Comparison of ENCODE assay signal across 1 cellular context in the genomic region with DNA sequence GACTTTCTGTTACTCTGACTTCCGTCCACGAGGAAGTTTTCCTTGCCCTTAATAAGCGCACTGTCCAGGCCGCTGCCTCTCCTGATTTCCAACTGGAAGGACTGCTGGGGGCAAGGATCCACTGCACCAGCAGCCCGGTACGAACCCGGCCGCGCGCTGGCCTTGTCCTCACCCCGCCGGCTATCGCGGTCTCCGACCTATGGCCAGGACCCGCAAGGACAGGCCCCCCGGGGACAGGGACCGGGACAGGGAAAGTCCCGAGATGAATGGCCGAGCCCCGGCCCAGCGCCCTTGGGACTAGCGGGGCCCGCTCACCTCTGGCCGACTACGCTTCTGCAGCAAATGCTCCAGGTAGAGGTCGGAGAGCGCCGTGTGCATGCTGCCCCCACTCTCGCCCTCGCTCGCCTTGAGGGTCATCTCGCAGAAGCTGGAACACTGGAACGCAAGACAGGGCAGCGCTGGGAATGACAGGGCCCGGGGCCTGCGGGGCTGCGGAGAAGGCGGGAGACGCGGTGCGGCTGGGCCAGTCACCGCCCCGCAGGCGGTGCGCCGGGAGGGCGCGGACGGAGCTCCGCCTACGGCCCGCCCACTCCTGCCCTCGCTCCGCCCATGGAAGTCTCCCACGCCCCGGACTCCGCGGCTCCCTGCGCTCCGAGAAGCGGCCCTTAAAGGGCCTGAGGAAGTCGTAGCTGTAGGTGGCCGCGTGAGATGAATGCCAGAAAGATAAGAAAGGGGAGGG.
TF ChIP-seq lines count a peak whose summit lies in the region.

Gene MPP1, minus strand, starts transcription at position 529 of the 739 bp plus-strand sequence. Its CDS starts 112 bp downstream, at position 417.

TF ChIP-seq in K562, 482 proteins besides CTCF, POLR2A, EP300 and RAD21 (continued from another document and continues in another):
- TF ChIP-seq ZBTB40 (IDR thresholded peaks at IDR 0.05): no peak
- TF ChIP-seq ZBTB40 (CRISPR knock-in tag; IDR thresholded peaks at IDR 0.05): no peak
- TF ChIP-seq COPS2 (conservative IDR thresholded peaks at IDR 0.05): no peak
- TF ChIP-seq, protein P1, sequence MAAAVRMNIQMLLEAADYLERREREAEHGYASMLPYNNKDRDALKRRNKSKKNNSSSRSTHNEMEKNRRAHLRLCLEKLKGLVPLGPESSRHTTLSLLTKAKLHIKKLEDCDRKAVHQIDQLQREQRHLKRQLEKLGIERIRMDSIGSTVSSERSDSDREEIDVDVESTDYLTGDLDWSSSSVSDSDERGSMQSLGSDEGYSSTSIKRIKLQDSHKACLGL (CRISPR knock-in tag; IDR thresholded peaks at IDR 0.05; ENCODE audit: borderline replicate concordance, poor library complexity, severe bottlenecking): no peak
- no peak for TF ChIP-seq ZNF274 (IDR thresholded peaks at IDR 0.05; ENCODE audit: borderline replicate concordance, low read depth, low read length)
- TF ChIP-seq PML (IDR thresholded peaks at IDR 0.05; ENCODE audit: low read length): peak; percentile 49; the same call in 1 of the 2 replicates
- no peak for TF ChIP-seq FUS (optimal IDR thresholded peaks at IDR 0.05; ENCODE audit: low read depth, low read length)
- no peak for TF ChIP-seq SREBF1 (IDR thresholded peaks at IDR 0.05; ENCODE audit: borderline replicate concordance, low read depth, low read length)
- peak in 1 of 3 experiments; percentile 13 for TF ChIP-seq YY1 (IDR thresholded peaks at IDR 0.05; ENCODE audit: borderline replicate concordance in 1 of 3, control insufficient read depth in 1 of 3, extremely low read depth in 1 of 3, insufficient read depth in 3 of 3, insufficient read length in 1 of 3, insufficient replicate concordance in 2 of 3, low read depth in 1 of 3, low read length in 2 of 3)
- no peak; the same call in 1 of the 2 replicates for TF ChIP-seq ETS1 (conservative IDR thresholded peaks at IDR 0.05; ENCODE audit: control insufficient read depth, low read depth, low read length)
- TF ChIP-seq ARID4B (CRISPR knock-in tag; IDR thresholded peaks at IDR 0.05): no peak; the same call in none of the 2 replicates
- TF ChIP-seq E2F4 (CRISPR knock-in tag; IDR thresholded peaks at IDR 0.05; ENCODE audit: low read depth): no peak
- TF ChIP-seq SNRNP70 (optimal IDR thresholded peaks at IDR 0.05; ENCODE audit: low read depth, low read length): no peak
- TF ChIP-seq, protein P2, sequence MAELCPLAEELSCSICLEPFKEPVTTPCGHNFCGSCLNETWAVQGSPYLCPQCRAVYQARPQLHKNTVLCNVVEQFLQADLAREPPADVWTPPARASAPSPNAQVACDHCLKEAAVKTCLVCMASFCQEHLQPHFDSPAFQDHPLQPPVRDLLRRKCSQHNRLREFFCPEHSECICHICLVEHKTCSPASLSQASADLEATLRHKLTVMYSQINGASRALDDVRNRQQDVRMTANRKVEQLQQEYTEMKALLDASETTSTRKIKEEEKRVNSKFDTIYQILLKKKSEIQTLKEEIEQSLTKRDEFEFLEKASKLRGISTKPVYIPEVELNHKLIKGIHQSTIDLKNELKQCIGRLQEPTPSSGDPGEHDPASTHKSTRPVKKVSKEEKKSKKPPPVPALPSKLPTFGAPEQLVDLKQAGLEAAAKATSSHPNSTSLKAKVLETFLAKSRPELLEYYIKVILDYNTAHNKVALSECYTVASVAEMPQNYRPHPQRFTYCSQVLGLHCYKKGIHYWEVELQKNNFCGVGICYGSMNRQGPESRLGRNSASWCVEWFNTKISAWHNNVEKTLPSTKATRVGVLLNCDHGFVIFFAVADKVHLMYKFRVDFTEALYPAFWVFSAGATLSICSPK (IDR thresholded peaks at IDR 0.05; ENCODE audit: borderline replicate concordance): no peak
- TF ChIP-seq GABPB1 (CRISPR knock-in tag; IDR thresholded peaks at IDR 0.05): peak; percentile 33; the same call in 1 of the 2 replicates
- no peak for TF ChIP-seq HDAC8 (tag; IDR thresholded peaks at IDR 0.05)
- TF ChIP-seq LCOR (CRISPR knock-in tag; IDR thresholded peaks at IDR 0.05): no peak
- TF ChIP-seq ZNF668 (CRISPR knock-in tag; IDR thresholded peaks at IDR 0.05): no peak
- TF ChIP-seq, protein P3, sequence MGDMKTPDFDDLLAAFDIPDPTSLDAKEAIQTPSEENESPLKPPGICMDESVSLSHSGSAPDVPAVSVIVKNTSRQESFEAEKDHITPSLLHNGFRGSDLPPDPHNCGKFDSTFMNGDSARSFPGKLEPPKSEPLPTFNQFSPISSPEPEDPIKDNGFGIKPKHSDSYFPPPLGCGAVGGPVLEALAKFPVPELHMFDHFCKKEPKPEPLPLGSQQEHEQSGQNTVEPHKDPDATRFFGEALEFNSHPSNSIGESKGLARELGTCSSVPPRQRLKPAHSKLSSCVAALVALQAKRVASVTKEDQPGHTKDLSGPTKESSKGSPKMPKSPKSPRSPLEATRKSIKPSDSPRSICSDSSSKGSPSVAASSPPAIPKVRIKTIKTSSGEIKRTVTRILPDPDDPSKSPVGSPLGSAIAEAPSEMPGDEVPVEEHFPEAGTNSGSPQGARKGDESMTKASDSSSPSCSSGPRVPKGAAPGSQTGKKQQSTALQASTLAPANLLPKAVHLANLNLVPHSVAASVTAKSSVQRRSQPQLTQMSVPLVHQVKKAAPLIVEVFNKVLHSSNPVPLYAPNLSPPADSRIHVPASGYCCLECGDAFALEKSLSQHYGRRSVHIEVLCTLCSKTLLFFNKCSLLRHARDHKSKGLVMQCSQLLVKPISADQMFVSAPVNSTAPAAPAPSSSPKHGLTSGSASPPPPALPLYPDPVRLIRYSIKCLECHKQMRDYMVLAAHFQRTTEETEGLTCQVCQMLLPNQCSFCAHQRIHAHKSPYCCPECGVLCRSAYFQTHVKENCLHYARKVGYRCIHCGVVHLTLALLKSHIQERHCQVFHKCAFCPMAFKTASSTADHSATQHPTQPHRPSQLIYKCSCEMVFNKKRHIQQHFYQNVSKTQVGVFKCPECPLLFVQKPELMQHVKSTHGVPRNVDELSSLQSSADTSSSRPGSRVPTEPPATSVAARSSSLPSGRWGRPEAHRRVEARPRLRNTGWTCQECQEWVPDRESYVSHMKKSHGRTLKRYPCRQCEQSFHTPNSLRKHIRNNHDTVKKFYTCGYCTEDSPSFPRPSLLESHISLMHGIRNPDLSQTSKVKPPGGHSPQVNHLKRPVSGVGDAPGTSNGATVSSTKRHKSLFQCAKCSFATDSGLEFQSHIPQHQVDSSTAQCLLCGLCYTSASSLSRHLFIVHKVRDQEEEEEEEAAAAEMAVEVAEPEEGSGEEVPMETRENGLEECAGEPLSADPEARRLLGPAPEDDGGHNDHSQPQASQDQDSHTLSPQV (IDR thresholded peaks at IDR 0.05): no peak
- no peak for TF ChIP-seq KAT8 (IDR thresholded peaks at IDR 0.05; ENCODE audit: low read depth)
- TF ChIP-seq CREBBP (IDR thresholded peaks at IDR 0.05; ENCODE audit: low read depth, low read length): no peak
- TF ChIP-seq NR1H2 (CRISPR knock-in tag; IDR thresholded peaks at IDR 0.05): no peak
- TF ChIP-seq, protein P4, sequence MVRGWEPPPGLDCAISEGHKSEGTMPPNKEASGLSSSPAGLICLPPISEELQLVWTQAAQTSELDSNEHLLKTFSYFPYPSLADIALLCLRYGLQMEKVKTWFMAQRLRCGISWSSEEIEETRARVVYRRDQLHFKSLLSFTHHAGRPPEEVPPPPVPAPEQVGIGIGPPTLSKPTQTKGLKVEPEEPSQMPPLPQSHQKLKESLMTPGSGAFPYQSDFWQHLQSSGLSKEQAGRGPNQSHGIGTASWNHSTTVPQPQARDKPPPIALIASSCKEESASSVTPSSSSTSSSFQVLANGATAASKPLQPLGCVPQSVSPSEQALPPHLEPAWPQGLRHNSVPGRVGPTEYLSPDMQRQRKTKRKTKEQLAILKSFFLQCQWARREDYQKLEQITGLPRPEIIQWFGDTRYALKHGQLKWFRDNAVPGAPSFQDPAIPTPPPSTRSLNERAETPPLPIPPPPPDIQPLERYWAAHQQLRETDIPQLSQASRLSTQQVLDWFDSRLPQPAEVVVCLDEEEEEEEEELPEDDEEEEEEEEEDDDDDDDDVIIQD (CRISPR knock-in tag; IDR thresholded peaks at IDR 0.05): no peak
